In genomic region chr12:132517013-132517739, GRCh38 we compare ENCODE assay signal across 25 cellular contexts. TPM values are rescaled to one million over a fixed set of nuclear protein-coding genes. Genes with fewer than 3 reads are reported as not detected.
DNase-seq lines count a peak whose midpoint lies in the region; ATAC-seq, FAIRE-seq and TF ChIP-seq lines count a peak whose summit lies in the region.
"Had no signal": no experiment of that assay in that cellular context is flagged by ENCODE, and none has a peak within 500 bp of the region (broad histone marks: within the 10 kb centered on the region; RNA-seq: fewer than 3 reads in every experiment).

No MANE protein-coding gene starts in this region.

- 84% methylated on average over 12 of the region's 19 CpGs; no CpG with 5 or more reads in 1 of the 2 experiments for WGBS in H1 (ENCODE audit: extremely low coverage in 1 of 2, insufficient coverage in 1 of 2, insufficient read length in 1 of 2, insufficient replicate concordance in 2 of 2, low coverage in 1 of 2, low lambda C conversion rate in 2 of 2, missing lambda C conversion rate in 1 of 2), 2 experiments

- H3K4me3 ChIP-seq in H1 (ENCODE audit: extremely low read depth in 1 of 4, insufficient read depth in 2 of 4, low read depth in 3 of 4, low read length in 4 of 4): no peak overlapping the region
- no peak overlapping the region for H3K4me3 ChIP-seq in mucosa of descending colon
- H3K4me3 ChIP-seq: MG63, skin epidermis, tibial nerve had no signal

- H2AFZ ChIP-seq in H1 (ENCODE audit: low read length): no peak overlapping the region

- intact Hi-C loops in mucosa of descending colon (cut with DNase I, micrococcal nuclease): no loop called here

- TF ChIP-seq CTCF in H1 (IDR thresholded peaks at IDR 0.05; ENCODE audit: control extremely low read depth in 1 of 3, insufficient read depth in 1 of 3, low read depth in 1 of 3, low read length in 3 of 3) (no peak), mucosa of descending colon (IDR thresholded peaks at IDR 0.05) (no peak), type B pancreatic cell (conservative IDR thresholded peaks at IDR 0.05) (no peak)

- H2BK15ac ChIP-seq in H1 (ENCODE audit: low read length): no peak overlapping the region

- CTCF ChIA-PET in H1 (lab: Charles Lee; ENCODE audit: partially characterized antibody): interaction anchor here (0.6 to 1.9 kb wide), 11 partner anchors 8 to 279 kb away, joined by 3 to 7 read pairs (median 3); no protein-coding TSS in a partner anchor
- CTCF ChIA-PET in activated CD8-positive, alpha-beta memory T cell treated with anti-CD3 and anti-CD28 coated beads, Interleukin-2, amount 10 ng/mL, durations not matched to agents 7 days and 5 days (lab: Charles Lee): interaction anchor here (0.6 to 1.6 kb wide), 3 partner anchors 16 to 57 kb away, joined by 3 to 6 read pairs (median 4); no protein-coding TSS in a partner anchor

- FAIRE-seq in H1 (lab: Jason Lieb, UNC): no peak
- FAIRE-seq: colon, endometrium, GM18507, H54 had no signal

- H3K9me3 ChIP-seq in H1 (ENCODE audit: insufficient read depth in 2 of 2, low read depth in 1 of 2, low read length in 1 of 2): peaks cover 10 to 15% of the 10 kb centered on the region in 2 experiments
- H3K9me3 ChIP-seq in mucosa of descending colon: peaks cover 4% of the 10 kb centered on the region
- H3K9me3 ChIP-seq: MG63, SK-N-SH had no signal

- no peak for DNase-seq in activated naive CD8-positive, alpha-beta T cell treated with anti-CD3 and anti-CD28 coated beads for 36 hours
- DNase-seq in H1 (ENCODE audit: low read depth in 1 of 2, low spot score in 2 of 2) (no peak), mucosa of descending colon (no peak), type B pancreatic cell (ENCODE audit: extremely low spot score, unreplicated experiment) (no peak), cerebellum (ENCODE audit: low spot score) (no peak)
- DNase-seq in activated CD8-positive, alpha-beta memory T cell treated with anti-CD3 and anti-CD28 coated beads, Interleukin-2, amount 10 ng/mL, durations not matched to agents 7 days and 5 days: no peak
- DNase-seq: 8988T; activated CD4-positive, alpha-beta T cell treated with anti-CD3 and anti-CD28 coated beads, Interleukin-2, amount 10 ng/mL, durations not matched to agents 7 days and 5 days; activated CD8-positive, alpha-beta memory T cell treated with anti-CD3 and anti-CD28 coated beads, Interleukin-2, amount 50 U/mL, for 4 hours; MG63; NCI-H146; SK-N-SH; T-helper 2 cell had no signal

- peaks cover 0 to 36% (median 24%) of the 10 kb centered on the region in 4 experiments; a peak in 6 of 7 replicates for H3K27me3 ChIP-seq in H1 (replicated peaks in 1 of 4; ENCODE audit: control insufficient read depth in 3 of 4, extremely low read depth in 1 of 4, insufficient read depth in 3 of 4, low read length in 3 of 4)
- H3K27me3 ChIP-seq: MG63, tibial nerve had no signal

- POLR2A ChIA-PET in H1 (lab: Charles Lee; ENCODE audit: partially characterized antibody): no interaction called here

- H2BK20ac ChIP-seq in H1 (ENCODE audit: low read length): no peak overlapping the region

- no peak for TF ChIP-seq POLR2A in H1 (IDR thresholded peaks at IDR 0.05; ENCODE audit: control extremely low read depth in 1 of 2, low read depth in 2 of 2, low read length in 2 of 2)

- H3K36me3 ChIP-seq in H1 (ENCODE audit: control insufficient read depth in 2 of 4, insufficient read depth in 4 of 4, low read length in 3 of 4) (no peaks in the 10 kb centered on the region), mucosa of descending colon (ENCODE audit: low read depth) (no peaks in the 10 kb centered on the region)

- no peak overlapping the region for H4K5ac ChIP-seq in H1 (ENCODE audit: insufficient read length, low read depth, low read length)

- H3K14ac ChIP-seq in H1 (ENCODE audit: insufficient read length): no peak overlapping the region

- no peaks in the 10 kb centered on the region for H3K9me3 Mint-ChIP-seq in activated naive CD8-positive, alpha-beta T cell (ENCODE audit: low read depth)
- H3K9me3 Mint-ChIP-seq in activated naive CD8-positive, alpha-beta T cell treated with anti-CD3 and anti-CD28 coated beads for 36 hours: peaks cover 15% of the 10 kb centered on the region
- peaks cover 8% of the 10 kb centered on the region for H3K9me3 Mint-ChIP-seq in type B pancreatic cell
- peaks cover 8% of the 10 kb centered on the region for H3K9me3 Mint-ChIP-seq in activated CD8-positive, alpha-beta memory T cell treated with anti-CD3 and anti-CD28 coated beads, Interleukin-2, amount 10 ng/mL, durations not matched to agents 7 days and 5 days (ENCODE audit: low read depth)

- peaks cover 8% of the 10 kb centered on the region for H3K23me2 ChIP-seq in H1 (ENCODE audit: low read depth, low read length)

- H3K18ac ChIP-seq in H1 (ENCODE audit: extremely low read depth, low read length): no peak overlapping the region

- no peaks in the 10 kb centered on the region for H3K27me3 Mint-ChIP-seq in activated naive CD8-positive, alpha-beta T cell
- H3K27me3 Mint-ChIP-seq in activated naive CD8-positive, alpha-beta T cell treated with anti-CD3 and anti-CD28 coated beads for 36 hours: no peaks in the 10 kb centered on the region
- no peaks in the 10 kb centered on the region for H3K27me3 Mint-ChIP-seq in type B pancreatic cell
- no peaks in the 10 kb centered on the region for H3K27me3 Mint-ChIP-seq in activated CD8-positive, alpha-beta memory T cell treated with anti-CD3 and anti-CD28 coated beads, Interleukin-2, amount 10 ng/mL, durations not matched to agents 7 days and 5 days
- H3K27me3 Mint-ChIP-seq: activated CD4-positive, alpha-beta T cell treated with anti-CD3 and anti-CD28 coated beads, Interleukin-2, amount 10 ng/mL, durations not matched to agents 7 days and 5 days; brain; stimulated activated memory B cell treated with anti-CD40 and anti-IgM and Interleukin-4, amounts not matched to agents 10 μg/mL and 1 μg/mL and 100 μg/mL, for 72 hours had no signal

- no peak for TF ChIP-seq RAD21 in H1 (IDR thresholded peaks at IDR 0.05 in 1 of 2, conservative IDR thresholded peaks at IDR 0.05 in 1 of 2; ENCODE audit: low read depth in 2 of 2, low read length in 2 of 2)

- no peak overlapping the region for H3K4me2 ChIP-seq in H1 (ENCODE audit: insufficient read depth in 1 of 2, low read depth in 2 of 2, low read length in 2 of 2)
- H3K4me2 ChIP-seq: SK-N-SH had no signal

- no peak for TF ChIP-seq EP300 in H1 (IDR thresholded peaks at IDR 0.05; ENCODE audit: borderline replicate concordance in 1 of 2, low read depth in 2 of 2, low read length in 2 of 2)

- no peak overlapping the region for H2AK5ac ChIP-seq in H1 (ENCODE audit: low read depth, low read length)

- no peak overlapping the region for H4K91ac ChIP-seq in H1 (replicated peaks; ENCODE audit: insufficient read length, low read length)

- H3K27ac Mint-ChIP-seq in activated naive CD8-positive, alpha-beta T cell: peak overlapping the region; percentile 50
- no peak overlapping the region for H3K27ac Mint-ChIP-seq in activated naive CD8-positive, alpha-beta T cell treated with anti-CD3 and anti-CD28 coated beads for 36 hours
- peak overlapping the region; percentile 86 for H3K27ac Mint-ChIP-seq in type B pancreatic cell
- H3K27ac Mint-ChIP-seq in activated CD8-positive, alpha-beta memory T cell treated with anti-CD3 and anti-CD28 coated beads, Interleukin-2, amount 10 ng/mL, durations not matched to agents 7 days and 5 days: no peak overlapping the region
- H3K27ac Mint-ChIP-seq: activated CD4-positive, alpha-beta T cell treated with anti-CD3 and anti-CD28 coated beads, Interleukin-2, amount 10 ng/mL, durations not matched to agents 7 days and 5 days; activated T-helper 2 cell treated with anti-CD3 and anti-CD28 coated beads, Interferon-gamma antibody, Interleukin-2, Interleukin-4, amounts not matched to agents 10 μg/mL and 5 μg/mL and 100 μg/mL, durations not matched to agents 14 hours and 24 hours and 36 hours; brain; mesothelial cell of epicardium; stimulated activated memory B cell treated with anti-CD40 and anti-IgM and Interleukin-4, amounts not matched to agents 10 μg/mL and 1 μg/mL and 100 μg/mL, for 72 hours had no signal

- no peak overlapping the region for H3K4me3 Mint-ChIP-seq in activated naive CD8-positive, alpha-beta T cell
- no peak overlapping the region for H3K4me3 Mint-ChIP-seq in activated naive CD8-positive, alpha-beta T cell treated with anti-CD3 and anti-CD28 coated beads for 36 hours
- H3K4me3 Mint-ChIP-seq in type B pancreatic cell: peak overlapping the region; percentile 29
- H3K4me3 Mint-ChIP-seq in activated CD8-positive, alpha-beta memory T cell treated with anti-CD3 and anti-CD28 coated beads, Interleukin-2, amount 10 ng/mL, durations not matched to agents 7 days and 5 days: no peak overlapping the region
- H3K4me3 Mint-ChIP-seq: activated CD4-positive, alpha-beta T cell treated with anti-CD3 and anti-CD28 coated beads, Interleukin-2, amount 10 ng/mL, durations not matched to agents 7 days and 5 days; brain; mesothelial cell of epicardium; stimulated activated memory B cell treated with anti-CD40 and anti-IgM and Interleukin-4, amounts not matched to agents 10 μg/mL and 1 μg/mL and 100 μg/mL, for 72 hours had no signal

- no peak overlapping the region for H3K23ac ChIP-seq in H1 (ENCODE audit: insufficient read length)

- no peak overlapping the region for H3K27ac ChIP-seq in H1 (ENCODE audit: low read depth, low read length)
- H3K27ac ChIP-seq: skin epidermis had no signal

- no peaks in the 10 kb centered on the region for H3K79me2 ChIP-seq in H1 (ENCODE audit: control insufficient read depth in 1 of 2, insufficient read depth in 2 of 2, low read length in 2 of 2)

- no peak overlapping the region for H3K9ac ChIP-seq in H1 (replicated peaks in 1 of 4; ENCODE audit: extremely low read depth in 1 of 4, low read depth in 3 of 4, low read length in 3 of 4)
- H3K9ac ChIP-seq: SK-N-SH had no signal

- no peak overlapping the region for H3K4ac ChIP-seq in H1 (replicated peaks; ENCODE audit: insufficient read length, low read depth, low read length)

- H2BK5ac ChIP-seq in H1 (ENCODE audit: low read depth, low read length): no peak overlapping the region

- peak overlapping the region; percentile 21; the same call in 1 of the 2 replicates for H4K8ac ChIP-seq in H1 (ENCODE audit: extremely low read depth, insufficient read depth, low read length)

- peaks cover 8 to 23% of the 10 kb centered on the region in 2 experiments for H4K20me1 ChIP-seq in H1 (replicated peaks in 1 of 2; ENCODE audit: control insufficient read depth in 1 of 2, insufficient read depth in 2 of 2, low read length in 2 of 2)

- no peak overlapping the region for H2BK12ac ChIP-seq in H1 (ENCODE audit: low read depth, low read length)

- H2BK120ac ChIP-seq in H1 (replicated peaks; ENCODE audit: low read depth, low read length): no peak overlapping the region

- H3K56ac ChIP-seq in H1 (replicated peaks; ENCODE audit: insufficient read length, low read depth, low read length): no peak overlapping the region

- H3K4me1 ChIP-seq in H1 (replicated peaks in 1 of 4; ENCODE audit: control insufficient read depth in 3 of 4, insufficient read depth in 4 of 4, low read length in 3 of 4) (no peaks in the 10 kb centered on the region; a peak in 1 of 7 replicates), mucosa of descending colon (ENCODE audit: low read depth) (no peaks in the 10 kb centered on the region)

- H3K79me1 ChIP-seq in H1 (ENCODE audit: low read depth, low read length): peaks cover 4% of the 10 kb centered on the region; the same call in 1 of the 2 replicates

- peaks cover 11% of the 10 kb centered on the region for H3K4me1 Mint-ChIP-seq in activated naive CD8-positive, alpha-beta T cell (ENCODE audit: low read depth)
- peaks cover 5% of the 10 kb centered on the region for H3K4me1 Mint-ChIP-seq in activated naive CD8-positive, alpha-beta T cell treated with anti-CD3 and anti-CD28 coated beads for 36 hours
- H3K4me1 Mint-ChIP-seq in type B pancreatic cell (ENCODE audit: unreplicated experiment): peaks cover 12% of the 10 kb centered on the region
- no peaks in the 10 kb centered on the region for H3K4me1 Mint-ChIP-seq in activated CD8-positive, alpha-beta memory T cell treated with anti-CD3 and anti-CD28 coated beads, Interleukin-2, amount 10 ng/mL, durations not matched to agents 7 days and 5 days

- peak; percentile 49 for ATAC-seq in mucosa of descending colon
- ATAC-seq in activated CD8-positive, alpha-beta memory T cell treated with anti-CD3 and anti-CD28 coated beads, Interleukin-2, amount 10 ng/mL, durations not matched to agents 7 days and 5 days: no peak
- ATAC-seq in HG03565 (IDR thresholded peaks at IDR 0.05; ENCODE audit: unreplicated experiment): no peak
- ATAC-seq: stimulated activated memory B cell treated with anti-CD40 and anti-IgM and Interleukin-4, amounts not matched to agents 10 μg/mL and 1 μg/mL and 100 μg/mL, for 72 hours had no signal

- H3K36me3 Mint-ChIP-seq in activated naive CD8-positive, alpha-beta T cell: peaks cover 23% of the 10 kb centered on the region
- peaks cover 29% of the 10 kb centered on the region for H3K36me3 Mint-ChIP-seq in activated naive CD8-positive, alpha-beta T cell treated with anti-CD3 and anti-CD28 coated beads for 36 hours
- peaks cover 19% of the 10 kb centered on the region for H3K36me3 Mint-ChIP-seq in type B pancreatic cell
- H3K36me3 Mint-ChIP-seq in activated CD8-positive, alpha-beta memory T cell treated with anti-CD3 and anti-CD28 coated beads, Interleukin-2, amount 10 ng/mL, durations not matched to agents 7 days and 5 days: peaks cover 16% of the 10 kb centered on the region

RNA-seq across cellular contexts. Expression of gene FBRSL1, which starts 27.2 kb away (rescaled TPM):
- 10 to 100 TPM; 53.1 to 55.9 TPM for total RNA-seq in activated naive CD8-positive, alpha-beta T cell treated with anti-CD3 and anti-CD28 coated beads for 36 hours
- total RNA-seq in H1 (2021; fragmentation: NEBNext Ultra II Directional; extraction: Animal tissue kit (Norgen Biotek cat#: 25700)): 109 and 123 TPM in 2 replicates
- 18.4 and 78.9 TPM in 2 replicates for polyA plus RNA-seq in H1 (2011; rRNA removed)
- 13.8 TPM for polyA plus RNA-seq in H1 (2011; cell fraction: cytosol; rRNA removed)
- 51.7 TPM for polyA plus RNA-seq in H1 (2011; cell fraction: nucleus; rRNA removed)
- 70.6 to 100 TPM (median 74.4 TPM) in 4 replicates for polyA plus RNA-seq in H1 (2012, experiment 1 of 2)
- 111 TPM for polyA plus RNA-seq in H1 (2012, experiment 2 of 2)
- 79.0 TPM for polyA plus RNA-seq in H1 (2013, experiment 1 of 2)
- 73.0 TPM for polyA plus RNA-seq in H1 (2013, experiment 2 of 2)
- polyA minus RNA-seq in H1 (2011; rRNA and poly(A)+ RNA removed): 1.7 and 39.3 TPM in 2 replicates
- 52.3 TPM for polyA minus RNA-seq in H1 (2011; cell fraction: cytosol; rRNA and poly(A)+ RNA removed)
- polyA minus RNA-seq in H1 (2011; cell fraction: nucleus; rRNA and poly(A)+ RNA removed): 28.5 TPM
- 10 to 100 TPM; 54.7 to 68.5 (median 55.6) TPM for total RNA-seq in mucosa of descending colon
- 108 TPM in 2 replicates for total RNA-seq in type B pancreatic cell (ENCODE audit: low replicate concordance)
- total RNA-seq in cerebellum: 10.5 TPM
- total RNA-seq in activated CD8-positive, alpha-beta memory T cell treated with anti-CD3 and anti-CD28 coated beads, Interleukin-2, amount 10 ng/mL, durations not matched to agents 7 days and 5 days: 10 to 100 TPM; 48.1 to 48.6 TPM

Comparison
In these comparisons a context has a peak if more than half of its experiments do, and no peak if none do; other contexts are left out.
1. H3K27ac Mint-ChIP-seq: peak in activated naive CD8-positive, alpha-beta T cell (single experiment) and type B pancreatic cell (single experiment); none in activated naive CD8-positive, alpha-beta T cell treated with anti-CD3 and anti-CD28 coated beads for 36 hours (single experiment) and activated CD8-positive, alpha-beta memory T cell treated with anti-CD3 and anti-CD28 coated beads, Interleukin-2, amount 10 ng/mL, durations not matched to agents 7 days and 5 days (single experiment).